9 cellular contexts compared by ENCODE assay signal in genomic region chr10:71761105-71761511, GRCh38. TPM values are rescaled to one million over a fixed set of nuclear protein-coding genes. Genes with fewer than 3 reads are reported as not detected.
DNase-seq lines count a peak whose midpoint lies in the region; FAIRE-seq and TF ChIP-seq lines count a peak whose summit lies in the region.
"Had no signal": no experiment of that assay in that cellular context is flagged by ENCODE, and none has a peak within 500 bp of the region (broad histone marks: within the 10 kb centered on the region; RNA-seq: fewer than 3 reads in every experiment).

No MANE protein-coding gene starts in this region.

- H3K4me3 ChIP-seq in epithelial cell of esophagus (ENCODE audit: low read length), result no peak overlapping the region
- no peak overlapping the region for H3K4me3 ChIP-seq in tibial nerve
- H3K4me3 ChIP-seq: ovary had no signal

- H3K4me3 Mint-ChIP-seq in chondrocyte (ENCODE audit: unreplicated experiment), result no peak overlapping the region

- no peaks in the 10 kb centered on the region for H3K36me3 Mint-ChIP-seq in chondrocyte (ENCODE audit: low read depth)

- no peaks in the 10 kb centered on the region for H3K27me3 ChIP-seq in tibial nerve
- H3K27me3 ChIP-seq: ovary had no signal

- TF ChIP-seq POLR2A in tibial nerve (IDR thresholded peaks at IDR 0.05), result no peak

- FAIRE-seq in RCC 7860 (lab: Jason Lieb, UNC), result no peak

- H3K4me1 ChIP-seq in tibial nerve, result peaks cover 0 to 91% (median 66%) of the 10 kb centered on the region in 4 donors

- H3K9me3 ChIP-seq in tibial nerve, result no peaks in the 10 kb centered on the region
- H3K9me3 ChIP-seq: ovary had no signal

- H3K36me3 ChIP-seq in tibial nerve, result peaks cover 0 to 67% (median 0%) of the 10 kb centered on the region in 3 donors
- H3K36me3 ChIP-seq: ovary had no signal

- no peaks in the 10 kb centered on the region for H3K9me3 Mint-ChIP-seq in chondrocyte (ENCODE audit: low read depth)

- TF ChIP-seq EP300 in tibial nerve (IDR thresholded peaks at IDR 0.05), result no peak

- no peak overlapping the region for H3K27ac Mint-ChIP-seq in chondrocyte (ENCODE audit: unreplicated experiment)

- H3K27me3 Mint-ChIP-seq in chondrocyte (ENCODE audit: low read depth), result peaks cover 15% of the 10 kb centered on the region

- TF ChIP-seq CTCF in epithelial cell of esophagus (IDR thresholded peaks at IDR 0.05; ENCODE audit: insufficient read depth, low read depth, low read length, missing control alignments), result no peak
- no peak for TF ChIP-seq CTCF in tibial nerve (IDR thresholded peaks at IDR 0.05)
- TF ChIP-seq CTCF in chondrocyte (IDR thresholded peaks at IDR 0.05), result no peak

- DNase-seq in RCC 7860 (ENCODE audit: low spot score) (peak; percentile 57), epithelial cell of esophagus (ENCODE audit: low read depth) (peak; percentile 88), tibial nerve (ENCODE audit: low spot score in 2 of 2) (no peak), OCI-M2 (lab: John Stamatoyannopoulos, UW; ENCODE audit: unreplicated experiment) (no peak), chondrocyte (ENCODE audit: low spot score) (no peak)
- peak; percentile 66 for DNase-seq in activated CD8-positive, alpha-beta memory T cell treated with anti-CD3 and anti-CD28 coated beads, Interleukin-2, amount 50 U/mL, for 4 hours
- DNase-seq in stimulated activated CD8-positive, alpha-beta memory T cell treated with anti-CD3 and anti-CD28 coated beads, Interleukin-4, amount 100 ng/mL, for 48 hours, result peak; percentile 65
- DNase-seq: NCI-H1436, ovary had no signal

- peaks cover 7% of the 10 kb centered on the region for H3K4me1 Mint-ChIP-seq in chondrocyte (ENCODE audit: low read depth)

- WGBS in tibial nerve, 2 donors, result 92 to 98% methylated on average over 3 of the region's 3 CpGs

- peak overlapping the region in 2 of 4 donors; percentile 30 to 98 for H3K27ac ChIP-seq in tibial nerve
- H3K27ac ChIP-seq: ovary had no signal

RNA-seq across cellular contexts. Expression of gene VSIR, which starts 12.2 kb away (rescaled TPM):
- total RNA-seq in tibial nerve, result 100 to 1,000 TPM; 133 to 227 (median 151) TPM
- 0.49 to 1.3 TPM in 2 of 3 replicates, not detected in the other for total RNA-seq in chondrocyte

RNA-seq across cellular contexts. Expression of gene C10orf105, which starts 41.5 kb away (rescaled TPM):
- total RNA-seq in tibial nerve, result under 1 TPM; 0.20 to 0.42 (median 0.26) TPM
- total RNA-seq in chondrocyte, result not detected in 3 replicates

Comparison
In these comparisons a context has a peak if more than half of its experiments do, and no peak if none do; other contexts are left out.
1. DNase-seq: peak in RCC 7860 (single experiment), activated CD8-positive, alpha-beta memory T cell treated with anti-CD3 and anti-CD28 coated beads, Interleukin-2, amount 50 U/mL, for 4 hours (single experiment), epithelial cell of esophagus (single experiment) and stimulated activated CD8-positive, alpha-beta memory T cell treated with anti-CD3 and anti-CD28 coated beads, Interleukin-4, amount 100 ng/mL, for 48 hours (single experiment); none in tibial nerve (0 of 2), OCI-M2 (single experiment) and chondrocyte (single experiment).
2. RNA of gene VSIR, which starts 12.2 kb away (total RNA-seq): 133 to 227 TPM in tibial nerve; 0.49 to 1.3 TPM in chondrocyte; every median in the first group is over 10 times any median in the second.